ENCODE assay signal across 11 cellular contexts in genomic region chr15:74156678-74157411, GRCh38. TPM values are rescaled to one million over a fixed set of nuclear protein-coding genes. Genes with fewer than 3 reads are reported as not detected.
DNase-seq lines count a peak whose midpoint lies in the region; ATAC-seq and TF ChIP-seq lines count a peak whose summit lies in the region.
"Had no signal": no experiment of that assay in that cellular context is flagged by ENCODE, and none has a peak within 500 bp of the region (broad histone marks: within the 10 kb centered on the region; RNA-seq: fewer than 3 reads in every experiment).

No MANE protein-coding gene starts in this region.

- POLR2A ChIA-PET in GM10248 (lab: Yijun Ruan, JAX): no interaction called here

- no peak overlapping the region for H3K4ac ChIP-seq in neuronal stem cell (ENCODE audit: low read length)

- in situ Hi-C loops in brain microvascular endothelial cell (cut with HindIII; ENCODE audit: low pct_ligation_motif_present, low sequenced_read_pairs): no loop called here

- no peak overlapping the region for H2BK5ac ChIP-seq in neuronal stem cell (ENCODE audit: low read length)

- CTCF ChIA-PET in GM10248 (lab: Yijun Ruan, JAX): interaction anchor here (0.7 to 2.6 kb wide), 4 partner anchors 11 to 164 kb away, joined by 3 to 6 read pairs (median 3); no protein-coding TSS in a partner anchor

- H3K18ac ChIP-seq in neuronal stem cell (ENCODE audit: low read length): no peak overlapping the region

- H3K27me3 ChIP-seq in neuronal stem cell (ENCODE audit: control insufficient read depth in 3 of 3, insufficient read depth in 3 of 3, low read depth in 1 of 3, low read length in 3 of 3) (no peaks in the 10 kb centered on the region), brain microvascular endothelial cell (replicated peaks) (no peaks in the 10 kb centered on the region)
- H3K27me3 ChIP-seq: suprapubic skin had no signal

- H4K91ac ChIP-seq in neuronal stem cell (ENCODE audit: low read depth, low read length, poor library complexity): no peak overlapping the region

- H3K4me3 ChIP-seq in neuronal stem cell (ENCODE audit: low read length in 2 of 2): no peak overlapping the region
- no peak overlapping the region for H3K4me3 ChIP-seq in brain microvascular endothelial cell (ENCODE audit: low read depth, low read length)
- H3K4me3 ChIP-seq: suprapubic skin had no signal

- H3K9ac ChIP-seq in neuronal stem cell (ENCODE audit: low read depth, low read length, poor library complexity): no peak overlapping the region

- H3K9me3 Mint-ChIP-seq in endothelial cell (ENCODE audit: unreplicated experiment): no peaks in the 10 kb centered on the region

- ATAC-seq in HG03139 (IDR thresholded peaks at IDR 0.05; ENCODE audit: unreplicated experiment): no peak

- H3K27ac ChIP-seq in neuronal stem cell (replicated peaks; ENCODE audit: low read length) (no peak overlapping the region), brain microvascular endothelial cell (no peak overlapping the region)
- H3K27ac ChIP-seq: suprapubic skin had no signal

- H3K27me3 Mint-ChIP-seq in endothelial cell (ENCODE audit: unreplicated experiment): peaks cover 3% of the 10 kb centered on the region

- WGBS in neuronal stem cell (ENCODE audit: extremely low coverage in 2 of 2, insufficient read length in 2 of 2, insufficient replicate concordance in 1 of 2), 2 donors: no CpG with 5 or more reads among the region's 7 CpGs

- peak; percentile 33 for DNase-seq in GM10248 (ENCODE audit: extremely low spot score)
- peak; percentile 86 for DNase-seq in NCI-H2171 treated with DMSO at 0.1 percent for 48 hours (lab: John Stamatoyannopoulos, UW)
- DNase-seq in endothelial cell (ENCODE audit: low spot score): no peak
- DNase-seq in neuronal stem cell (ENCODE audit: low spot score): no peak
- DNase-seq in GM19240 (ENCODE audit: insufficient read length, low spot score): no peak
- DNase-seq in brain microvascular endothelial cell: no peak
- DNase-seq in NOMO-1 (lab: John Stamatoyannopoulos, UW; ENCODE audit: unreplicated experiment in 2 of 2): no peak
- DNase-seq: activated CD4-positive, alpha-beta T cell treated with anti-CD3 and anti-CD28 coated beads, Interleukin-2, amount 50 U/mL, for 4 hours; cerebellar nuclear complex had no signal

- H3K4me3 Mint-ChIP-seq in endothelial cell (ENCODE audit: unreplicated experiment): no peak overlapping the region

- H2BK120ac ChIP-seq in neuronal stem cell (ENCODE audit: low read depth, low read length): no peak overlapping the region

- no peaks in the 10 kb centered on the region for H3K9me3 ChIP-seq in neuronal stem cell (replicated peaks in 1 of 2; ENCODE audit: control insufficient read depth in 2 of 2, insufficient read depth in 1 of 2, low read depth in 1 of 2, low read length in 2 of 2)
- H3K9me3 ChIP-seq: suprapubic skin had no signal

- no peak overlapping the region for H2BK15ac ChIP-seq in neuronal stem cell (ENCODE audit: low read length)

- H2AK5ac ChIP-seq in neuronal stem cell (ENCODE audit: low read depth, low read length): no peak overlapping the region

- H2BK12ac ChIP-seq in neuronal stem cell (ENCODE audit: low read length): no peak overlapping the region

- H3K36me3 Mint-ChIP-seq in endothelial cell (ENCODE audit: low read depth, unreplicated experiment): no peaks in the 10 kb centered on the region

- peaks cover 28% of the 10 kb centered on the region for H3K4me1 Mint-ChIP-seq in endothelial cell (ENCODE audit: unreplicated experiment)

- peak overlapping the region; percentile 80 for H3K27ac Mint-ChIP-seq in endothelial cell (ENCODE audit: unreplicated experiment)

- no peaks in the 10 kb centered on the region for H3K79me1 ChIP-seq in neuronal stem cell (ENCODE audit: low read depth, low read length)

- no peak overlapping the region for H3K4me2 ChIP-seq in neuronal stem cell (ENCODE audit: insufficient read depth, low read length, poor library complexity, severe bottlenecking)

- H4K8ac ChIP-seq in neuronal stem cell (ENCODE audit: low read depth, low read length): no peak overlapping the region

- H3K14ac ChIP-seq in neuronal stem cell (ENCODE audit: low read length): no peak overlapping the region

- peak overlapping the region; percentile 78 for H2AFZ ChIP-seq in neuronal stem cell (ENCODE audit: low read length)

- H3K4me1 ChIP-seq in neuronal stem cell (ENCODE audit: control insufficient read depth in 2 of 2, insufficient read depth in 1 of 2, low read depth in 1 of 2, low read length in 2 of 2): peaks cover 6 to 16% of the 10 kb centered on the region in 2 donors
- H3K4me1 ChIP-seq: suprapubic skin had no signal

- TF ChIP-seq CTCF in GM10248 (IDR thresholded peaks at IDR 0.05; ENCODE audit: control extremely low read depth, extremely low read depth, low read depth, missing control alignments) (no peak), endothelial cell (IDR thresholded peaks at IDR 0.05; ENCODE audit: unreplicated experiment) (no peak), brain microvascular endothelial cell (IDR thresholded peaks at IDR 0.05; ENCODE audit: low read depth, low read length, missing control alignments) (no peak)

- no peak overlapping the region for H3K23ac ChIP-seq in neuronal stem cell (ENCODE audit: low read depth, low read length, poor library complexity)

- no peaks in the 10 kb centered on the region for H3K36me3 ChIP-seq in neuronal stem cell (replicated peaks in 1 of 2; ENCODE audit: control insufficient read depth in 2 of 2, insufficient read depth in 2 of 2, low read length in 2 of 2)
- no peaks in the 10 kb centered on the region for H3K36me3 ChIP-seq in brain microvascular endothelial cell (replicated peaks)
- H3K36me3 ChIP-seq: suprapubic skin had no signal

RNA-seq across cellular contexts. Expression of gene ISLR, which starts 16.7 kb away (rescaled TPM):
- 0.51 TPM for total RNA-seq in endothelial cell (ENCODE audit: unreplicated experiment)
- 0.56 TPM for polyA plus RNA-seq in neuronal stem cell (2013, experiment 1 of 2)
- 0.73 TPM for polyA plus RNA-seq in neuronal stem cell (2013, experiment 2 of 2)

RNA-seq across cellular contexts. Expression of gene ISLR2, which starts 26.5 kb away (rescaled TPM):
- total RNA-seq in endothelial cell (ENCODE audit: unreplicated experiment): 0.21 TPM
- 0.10 TPM for polyA plus RNA-seq in neuronal stem cell (2013, experiment 1 of 2)
- 0.17 TPM for polyA plus RNA-seq in neuronal stem cell (2013, experiment 2 of 2)

RNA-seq across cellular contexts. Expression of gene STRA6, which starts 45.7 kb away (rescaled TPM):
- total RNA-seq in endothelial cell (ENCODE audit: unreplicated experiment): 9.2 TPM
- polyA plus RNA-seq in neuronal stem cell (2013, experiment 1 of 2): 3.9 TPM
- 3.4 TPM for polyA plus RNA-seq in neuronal stem cell (2013, experiment 2 of 2)

Comparison
In these comparisons a context has a peak if more than half of its experiments do, and no peak if none do; other contexts are left out.
1. DNase-seq: peak in GM10248 (single experiment) and NCI-H2171 treated with DMSO at 0.1 percent for 48 hours (single experiment); none in endothelial cell (single experiment), neuronal stem cell (single experiment), GM19240 (single experiment), brain microvascular endothelial cell (single experiment) and NOMO-1 (0 of 2).